ENCODE assay signal across 1 cellular context in genomic region chr9:93116049-93116961, GRCh38.
TF ChIP-seq lines count a peak whose summit lies in the region.

No MANE protein-coding gene starts in this region.

TF ChIP-seq in HepG2, 621 proteins besides CTCF, POLR2A, EP300 and RAD21 (continued from another document and continues in another):
- no peak for TF ChIP-seq RNF219 (CRISPR knock-in tag; IDR thresholded peaks at IDR 0.05)
- peak; percentile 41; the same call in 1 of the 2 replicates for TF ChIP-seq ZNF451 (CRISPR knock-in tag; IDR thresholded peaks at IDR 0.05)
- no peak for TF ChIP-seq ZNF713 (CRISPR knock-in tag; IDR thresholded peaks at IDR 0.05)
- no peak for TF ChIP-seq BATF2 (CRISPR knock-in tag; IDR thresholded peaks at IDR 0.05)
- no peak for TF ChIP-seq SSRP1 (CRISPR knock-in tag; IDR thresholded peaks at IDR 0.05)
- TF ChIP-seq NONO (IDR thresholded peaks at IDR 0.05), result no peak
- 0 out of 2 replicates have a peak, but pooled peaks have one; percentile 39 for TF ChIP-seq NONO (CRISPR knock-in tag; conservative IDR thresholded peaks at IDR 0.05)
- peak; percentile 56 for TF ChIP-seq ARNTL (CRISPR knock-in tag; IDR thresholded peaks at IDR 0.05)
- TF ChIP-seq ZNF124 (CRISPR knock-in tag; IDR thresholded peaks at IDR 0.05), result 0 out of 2 replicates have a peak, but pooled peaks have one; percentile 62
- TF ChIP-seq MEIS1 (CRISPR knock-in tag; IDR thresholded peaks at IDR 0.05; ENCODE audit: borderline replicate concordance), result peak; percentile 72; the same call in 1 of the 2 replicates
- TF ChIP-seq NR2F1 (CRISPR knock-in tag; IDR thresholded peaks at IDR 0.05), result peak; percentile 18 to 40; a peak in 1 of 4 replicates
- TF ChIP-seq ZNF263 (CRISPR knock-in tag; IDR thresholded peaks at IDR 0.05), result peak; percentile 32; the same call in 1 of the 2 replicates
- TF ChIP-seq NFRKB (IDR thresholded peaks at IDR 0.05), result no peak
- TF ChIP-seq ETV5 (CRISPR knock-in tag; IDR thresholded peaks at IDR 0.05; ENCODE audit: borderline replicate concordance), result peak; percentile 99
- TF ChIP-seq ZBTB46 (CRISPR knock-in tag; IDR thresholded peaks at IDR 0.05; ENCODE audit: borderline replicate concordance), result peak; percentile 78; the same call in 1 of the 2 replicates
- TF ChIP-seq MAFK (conservative IDR thresholded peaks at IDR 0.05 in 1 of 2, IDR thresholded peaks at IDR 0.05 in 1 of 2; ENCODE audit: low read length in 2 of 2), result peak; percentile 86 to 92
- 0 out of 2 replicates have a peak, but pooled peaks have one; percentile 32 for TF ChIP-seq KMT2B (CRISPR knock-in tag; IDR thresholded peaks at IDR 0.05)
- no peak for TF ChIP-seq ZNF33B (CRISPR knock-in tag; IDR thresholded peaks at IDR 0.05)
- peak; percentile 61; the same call in 1 of the 2 replicates for TF ChIP-seq ARID4A (CRISPR knock-in tag; IDR thresholded peaks at IDR 0.05; ENCODE audit: borderline replicate concordance)
- TF ChIP-seq FOSL2 (CRISPR knock-in tag; IDR thresholded peaks at IDR 0.05), result peak; percentile 71
- no peak for TF ChIP-seq ATRX (CRISPR knock-in tag; IDR thresholded peaks at IDR 0.05; ENCODE audit: borderline replicate concordance)
- TF ChIP-seq ZNF431 (CRISPR knock-in tag; IDR thresholded peaks at IDR 0.05; ENCODE audit: borderline replicate concordance, low read depth), result peak; percentile 46; the same call in 1 of the 2 replicates
- no peak for TF ChIP-seq RFXANK (CRISPR knock-in tag; IDR thresholded peaks at IDR 0.05)
- peak; percentile 76 for TF ChIP-seq ZNF501 (CRISPR knock-in tag; IDR thresholded peaks at IDR 0.05)
- TF ChIP-seq NR2C2 (CRISPR knock-in tag; IDR thresholded peaks at IDR 0.05; ENCODE audit: borderline replicate concordance), result peak; percentile 63
- peak; percentile 57; the same call in 1 of the 2 replicates for TF ChIP-seq IRF2 (CRISPR knock-in tag; IDR thresholded peaks at IDR 0.05)
- TF ChIP-seq ZNF543 (CRISPR knock-in tag; IDR thresholded peaks at IDR 0.05), result 0 out of 2 replicates have a peak, but pooled peaks have one; percentile 47
- 0 out of 2 replicates have a peak, but pooled peaks have one; percentile 50 for TF ChIP-seq DZIP1 (CRISPR knock-in tag; IDR thresholded peaks at IDR 0.05)
- TF ChIP-seq ZNF768 (CRISPR knock-in tag; IDR thresholded peaks at IDR 0.05), result no peak
- no peak for TF ChIP-seq CERS6 (CRISPR knock-in tag; IDR thresholded peaks at IDR 0.05)
- TF ChIP-seq SOX13 (IDR thresholded peaks at IDR 0.05), result no peak
- TF ChIP-seq SOX13 (CRISPR knock-in tag; conservative IDR thresholded peaks at IDR 0.05 in 1 of 2, IDR thresholded peaks at IDR 0.05 in 1 of 2), result peak in 1 of 2 experiments; percentile 57; a peak in 1 of 4 replicates
- TF ChIP-seq PPARG (CRISPR knock-in tag; conservative IDR thresholded peaks at IDR 0.05), result 0 out of 2 replicates have a peak, but pooled peaks have one; percentile 30
- TF ChIP-seq HMG20B (CRISPR knock-in tag; conservative IDR thresholded peaks at IDR 0.05), result no peak
- TF ChIP-seq ZBTB7A (CRISPR knock-in tag; IDR thresholded peaks at IDR 0.05), result no peak
- TF ChIP-seq NCOA2 (CRISPR knock-in tag; IDR thresholded peaks at IDR 0.05), result 0 out of 2 replicates have a peak, but pooled peaks have one; percentile 59
- TF ChIP-seq ZNF839 (CRISPR knock-in tag; IDR thresholded peaks at IDR 0.05; ENCODE audit: borderline replicate concordance), result no peak
- peak; percentile 53; the same call in 1 of the 2 replicates for TF ChIP-seq BCL6 (CRISPR knock-in tag; IDR thresholded peaks at IDR 0.05)
- TF ChIP-seq RNF2 (conservative IDR thresholded peaks at IDR 0.05; ENCODE audit: low read depth), result no peak
- TF ChIP-seq ZNF331 (CRISPR knock-in tag; IDR thresholded peaks at IDR 0.05), result peak; percentile 67; the same call in 1 of the 2 replicates
- peak; percentile 78 for TF ChIP-seq HNF1B (CRISPR knock-in tag; IDR thresholded peaks at IDR 0.05)
- TF ChIP-seq ZNF776 (CRISPR knock-in tag; IDR thresholded peaks at IDR 0.05), result no peak
- 0 out of 2 replicates have a peak, but pooled peaks have one; percentile 29 for TF ChIP-seq SP5 (CRISPR knock-in tag; IDR thresholded peaks at IDR 0.05; ENCODE audit: borderline replicate concordance, low read depth)
- TF ChIP-seq HNF4G (IDR thresholded peaks at IDR 0.05; ENCODE audit: borderline replicate concordance, low read depth, low read length), result peak; percentile 43; the same call in 1 of the 2 replicates
- 0 out of 2 replicates have a peak, but pooled peaks have one; percentile 11 for TF ChIP-seq HNF4G (CRISPR knock-in tag; IDR thresholded peaks at IDR 0.05; ENCODE audit: borderline replicate concordance, low read depth)
- TF ChIP-seq ZSCAN30 (CRISPR knock-in tag; IDR thresholded peaks at IDR 0.05), result no peak
- peak; percentile 36; the same call in 1 of the 2 replicates for TF ChIP-seq RBFOX2 (IDR thresholded peaks at IDR 0.05; ENCODE audit: low read depth, low read length)
- TF ChIP-seq SKI (IDR thresholded peaks at IDR 0.05; ENCODE audit: partially characterized antibody), result peak; percentile 53
- peak; percentile 59; the same call in 1 of the 2 replicates for TF ChIP-seq ZNF598 (CRISPR knock-in tag; IDR thresholded peaks at IDR 0.05; ENCODE audit: borderline replicate concordance)
- no peak for TF ChIP-seq E2F2 (CRISPR knock-in tag; IDR thresholded peaks at IDR 0.05; ENCODE audit: borderline replicate concordance)
- no peak for TF ChIP-seq ZNF382 (CRISPR knock-in tag; IDR thresholded peaks at IDR 0.05; ENCODE audit: borderline replicate concordance)
- TF ChIP-seq HOXA3 (CRISPR knock-in tag; IDR thresholded peaks at IDR 0.05), result peak; percentile 70; the same call in 1 of the 2 replicates
- no peak for TF ChIP-seq ZNF101 (CRISPR knock-in tag; IDR thresholded peaks at IDR 0.05; ENCODE audit: borderline replicate concordance, low read depth)
- TF ChIP-seq IKZF1 (IDR thresholded peaks at IDR 0.05), result no peak
- peak; percentile 86 for TF ChIP-seq MED1 (CRISPR knock-in tag; IDR thresholded peaks at IDR 0.05)
- TF ChIP-seq POLR2AphosphoS2 (IDR thresholded peaks at IDR 0.05; ENCODE audit: low read depth, low read length), result no peak
- TF ChIP-seq KAT7 (CRISPR knock-in tag; IDR thresholded peaks at IDR 0.05; ENCODE audit: borderline replicate concordance), result peak; percentile 44; the same call in 1 of the 2 replicates
- peak; percentile 55; the same call in 1 of the 2 replicates for TF ChIP-seq POLR2G (IDR thresholded peaks at IDR 0.05; ENCODE audit: low read depth, low read length)
